Comparison of ENCODE assay signal across 14 cellular contexts in the genomic region with DNA sequence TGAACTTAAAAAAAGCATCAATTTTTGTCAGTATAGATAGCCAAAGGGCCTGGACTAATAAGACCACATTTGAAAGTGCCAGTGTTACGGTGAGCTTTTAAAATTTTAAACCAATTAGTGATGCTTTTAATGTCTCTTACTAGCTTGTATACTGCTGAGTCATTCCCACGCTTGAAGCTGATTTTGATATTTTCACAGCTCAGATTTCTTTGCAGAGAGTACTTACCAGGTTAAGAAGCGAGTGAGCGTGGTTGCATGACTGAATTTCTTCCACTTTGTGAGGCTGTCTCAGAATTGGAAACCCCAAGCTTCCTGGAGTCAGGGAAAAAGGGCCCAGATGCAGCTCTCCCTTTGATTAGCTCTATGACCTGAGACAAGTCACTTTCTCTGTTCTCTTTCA.
A peak's percentile ranks its signal among the peaks of the same experiment; 100 is the strongest.
DNase-seq lines count a peak whose midpoint lies in the region; ATAC-seq, FAIRE-seq and TF ChIP-seq lines count a peak whose summit lies in the region.
"Had no signal": no experiment of that assay in that cellular context is flagged by ENCODE, and none has a peak within 500 bp of the region (broad histone marks: within the 10 kb centered on the region; RNA-seq: fewer than 3 reads in every experiment).

No MANE protein-coding gene starts in this region.

- H3K18ac ChIP-seq in IMR-90 (ENCODE audit: low read depth, low read length), result no peak overlapping the region

- H2BK120ac ChIP-seq in IMR-90 (ENCODE audit: low read depth, low read length), result no peak overlapping the region

- H4K5ac ChIP-seq in IMR-90 (ENCODE audit: low read depth, low read length), result no peak overlapping the region

- no peak overlapping the region for H2BK5ac ChIP-seq in IMR-90 (ENCODE audit: low read depth, low read length, poor library complexity, severe bottlenecking)

- BruUV-seq in IMR-90 (replicated peaks; lab: Mats Ljungman, UMichigan), result no TSS peak

- H2AK9ac ChIP-seq in IMR-90 (replicated peaks; ENCODE audit: low read depth, low read length, poor library complexity), result no peak overlapping the region

- ATAC-seq in IMR-90 (ENCODE audit: low read depth) (no peak), GM21619 (IDR thresholded peaks at IDR 0.05; ENCODE audit: unreplicated experiment) (no peak)
- ATAC-seq: effector memory CD8-positive, alpha-beta T cell; heart right ventricle had no signal

- no peak overlapping the region for H3K4me3 Mint-ChIP-seq in nephron
- H3K4me3 Mint-ChIP-seq: activated naive CD8-positive, alpha-beta T cell treated with anti-CD3 and anti-CD28 coated beads, Interleukin-2, amount 10 ng/mL, durations not matched to agents 7 days and 5 days; effector memory CD8-positive, alpha-beta T cell had no signal

- POLR2A ChIA-PET in IMR-90 (lab: Charles Lee; ENCODE audit: unreplicated experiment), result no interaction called here

- H3K14ac ChIP-seq in IMR-90 (replicated peaks; ENCODE audit: low read depth, low read length), result no peak overlapping the region

- H3K9me3 Mint-ChIP-seq in nephron, result no peaks in the 10 kb centered on the region
- H3K9me3 Mint-ChIP-seq: activated naive CD8-positive, alpha-beta T cell treated with anti-CD3 and anti-CD28 coated beads, Interleukin-2, amount 10 ng/mL, durations not matched to agents 7 days and 5 days had no signal

- in situ Hi-C loops in IMR-90 (cut with MboI; ENCODE audit: low sequenced_read_pairs), result no loop called here
- in situ Hi-C loops in GM13977 (cut with MboI; ENCODE audit: low pct_unique_long_range_greater_than_20kb, low sequenced_read_pairs, unreplicated experiment), result no loop called here

- DNase-seq in DMS79 (lab: John Stamatoyannopoulos, UW) (peak; percentile 28), IMR-90 (peak; percentile 8), bronchial epithelial cell (ENCODE audit: low read depth) (peak; percentile 20), GM10266 (ENCODE audit: extremely low spot score) (no peak), cortex of kidney (lab: John Stamatoyannopoulos, UW) (no peak), GM13977 (ENCODE audit: low spot score) (no peak)
- DNase-seq: activated naive CD8-positive, alpha-beta T cell treated with anti-CD3 and anti-CD28 coated beads, Interleukin-2, amount 10 ng/mL, durations not matched to agents 7 days and 5 days; effector memory CD8-positive, alpha-beta T cell; heart right ventricle; KBM-7; NCI-H2081; T-helper 9 cell had no signal

- TF ChIP-seq CTCF in IMR-90 (conservative IDR thresholded peaks at IDR 0.05; ENCODE audit: low read depth, low read length) (no peak), bronchial epithelial cell (IDR thresholded peaks at IDR 0.05; ENCODE audit: insufficient read depth, low read length, severe bottlenecking) (no peak), nephron (IDR thresholded peaks at IDR 0.05; ENCODE audit: unreplicated experiment in 3 of 3) (no peak), GM10266 (IDR thresholded peaks at IDR 0.05; ENCODE audit: control insufficient read depth, insufficient read depth, low read depth, missing control alignments) (no peak), GM13977 (IDR thresholded peaks at IDR 0.05; ENCODE audit: extremely low read depth, insufficient read depth, missing control alignments) (no peak)

- no peak overlapping the region for H2AK5ac ChIP-seq in IMR-90 (ENCODE audit: low read depth, low read length)

- H3K4me1 Mint-ChIP-seq in nephron, result peaks cover 43% of the 10 kb centered on the region
- H3K4me1 Mint-ChIP-seq: activated naive CD8-positive, alpha-beta T cell treated with anti-CD3 and anti-CD28 coated beads, Interleukin-2, amount 10 ng/mL, durations not matched to agents 7 days and 5 days had no signal

- H3K36me3 ChIP-seq in IMR-90 (ENCODE audit: control insufficient read depth, insufficient read depth, low read length) (no peaks in the 10 kb centered on the region), bronchial epithelial cell (ENCODE audit: control insufficient read depth, insufficient read depth, low read length) (no peaks in the 10 kb centered on the region)
- H3K36me3 ChIP-seq: heart right ventricle had no signal

- H2AFZ ChIP-seq in IMR-90 (replicated peaks; ENCODE audit: low read length, poor library complexity), result no peak overlapping the region

- WGBS in IMR-90 (ENCODE audit: extremely low coverage in 2 of 2, insufficient read length in 1 of 2), 2 experiments, result 100% methylated on average over 1 of the region's 4 CpGs; no CpG with 5 or more reads in 1 of the 2 experiments

- no peak overlapping the region for H3K27ac ChIP-seq in IMR-90 (ENCODE audit: insufficient read depth, low read length)
- H3K27ac ChIP-seq: heart right ventricle had no signal

- no peak overlapping the region for H3K23ac ChIP-seq in IMR-90 (ENCODE audit: low read depth, low read length)

- H4K91ac ChIP-seq in IMR-90 (ENCODE audit: insufficient read depth, low read depth, low read length), result no peak overlapping the region

- H3K9me1 ChIP-seq in IMR-90 (ENCODE audit: insufficient read depth, low read length), result no peaks in the 10 kb centered on the region

- no peak for TF ChIP-seq RAD21 in IMR-90 (IDR thresholded peaks at IDR 0.05; ENCODE audit: low read length)

- dilution Hi-C loops in IMR-90 (cut with HindIII; ENCODE audit: low sequenced_read_pairs, unreplicated experiment), result no loop called here

- TF ChIP-seq POLR2A in IMR-90 (IDR thresholded peaks at IDR 0.05; ENCODE audit: low read depth, low read length), result no peak

- no peak overlapping the region for H2BK15ac ChIP-seq in IMR-90 (ENCODE audit: low read depth, low read length)

- no peak overlapping the region for H3K4me2 ChIP-seq in IMR-90 (ENCODE audit: low read depth, low read length)

- H3K27me3 ChIP-seq in IMR-90 (ENCODE audit: control insufficient read depth, insufficient read depth, low read length) (no peaks in the 10 kb centered on the region), bronchial epithelial cell (ENCODE audit: control insufficient read depth, insufficient read depth, low read length) (no peaks in the 10 kb centered on the region)
- H3K27me3 ChIP-seq: heart right ventricle had no signal

- no peaks in the 10 kb centered on the region for H3K27me3 Mint-ChIP-seq in nephron (ENCODE audit: low read depth)
- H3K27me3 Mint-ChIP-seq: activated naive CD8-positive, alpha-beta T cell treated with anti-CD3 and anti-CD28 coated beads, Interleukin-2, amount 10 ng/mL, durations not matched to agents 7 days and 5 days; effector memory CD8-positive, alpha-beta T cell had no signal

- no peak overlapping the region for H3K9ac ChIP-seq in IMR-90 (ENCODE audit: low read depth, low read length)

- H3K4me1 ChIP-seq in IMR-90 (ENCODE audit: control insufficient read depth, insufficient read depth, low read length), result peaks cover 2% of the 10 kb centered on the region; the same call in 1 of the 2 replicates
- H3K4me1 ChIP-seq: heart right ventricle had no signal

- CTCF ChIA-PET in IMR-90 (lab: Yijun Ruan, JAX), result interaction anchor here (0.5 to 0.6 kb wide), 2 partner anchors 26 to 244 kb away, joined by 3 to 4 read pairs; no protein-coding TSS in a partner anchor

- no peak overlapping the region for H3K4ac ChIP-seq in IMR-90 (ENCODE audit: low read depth, low read length)

- H3K36me3 Mint-ChIP-seq in nephron (ENCODE audit: low read depth), result no peaks in the 10 kb centered on the region
- H3K36me3 Mint-ChIP-seq: activated naive CD8-positive, alpha-beta T cell treated with anti-CD3 and anti-CD28 coated beads, Interleukin-2, amount 10 ng/mL, durations not matched to agents 7 days and 5 days had no signal

- H2BK20ac ChIP-seq in IMR-90 (ENCODE audit: low read depth, low read length), result no peak overlapping the region

- intact Hi-C loops in IMR-90 (cut with micrococcal nuclease), result no loop called here

- H3K27ac Mint-ChIP-seq in nephron, result peak overlapping the region; percentile 14 to 37 (median 26)
- H3K27ac Mint-ChIP-seq: activated naive CD8-positive, alpha-beta T cell treated with anti-CD3 and anti-CD28 coated beads, Interleukin-2, amount 10 ng/mL, durations not matched to agents 7 days and 5 days; effector memory CD8-positive, alpha-beta T cell had no signal

- no peak overlapping the region for H4K8ac ChIP-seq in IMR-90 (ENCODE audit: low read depth in 2 of 2, low read length in 2 of 2)

- no peaks in the 10 kb centered on the region for H3K79me1 ChIP-seq in IMR-90 (ENCODE audit: low read depth in 1 of 2, low read length in 2 of 2)

- H3K4me3 ChIP-seq in IMR-90 (ENCODE audit: insufficient read depth, low read depth, low read length), result no peak overlapping the region
- H3K4me3 ChIP-seq in bronchial epithelial cell (ENCODE audit: low read depth, low read length), result no peak overlapping the region
- H3K4me3 ChIP-seq: heart right ventricle had no signal

- no peak for FAIRE-seq in bronchial epithelial cell (lab: Jason Lieb, UNC)

- no peak overlapping the region for H3K56ac ChIP-seq in IMR-90 (ENCODE audit: extremely low read depth, insufficient read depth, low read length)

- H3K9me3 ChIP-seq in IMR-90 (ENCODE audit: control insufficient read depth, insufficient read depth, low read length), result no peaks in the 10 kb centered on the region
- H3K9me3 ChIP-seq: heart right ventricle had no signal

- no peaks in the 10 kb centered on the region for H4K20me1 ChIP-seq in IMR-90 (ENCODE audit: insufficient read depth, low read length)

TF ChIP-seq in IMR-90, 13 proteins besides CTCF, POLR2A, EP300 and RAD21:
- TF ChIP-seq NFE2L2 (IDR thresholded peaks at IDR 0.05; ENCODE audit: low read depth, low read length) (peak; percentile 86), MAZ (IDR thresholded peaks at IDR 0.05; ENCODE audit: borderline replicate concordance, low read depth, low read length) (no peak), CEBPB (IDR thresholded peaks at IDR 0.05; ENCODE audit: low read depth, low read length) (no peak), FOS (IDR thresholded peaks at IDR 0.05; ENCODE audit: low read depth, low read length) (no peak)

Comparison
In these comparisons a context has a peak if more than half of its experiments do, and no peak if none do; other contexts are left out.
1. DNase-seq: peak in DMS79 (single experiment), IMR-90 (single experiment) and bronchial epithelial cell (single experiment); none in GM10266 (single experiment), cortex of kidney (single experiment) and GM13977 (single experiment).